26 cellular contexts compared by ENCODE assay signal in the genomic region with DNA sequence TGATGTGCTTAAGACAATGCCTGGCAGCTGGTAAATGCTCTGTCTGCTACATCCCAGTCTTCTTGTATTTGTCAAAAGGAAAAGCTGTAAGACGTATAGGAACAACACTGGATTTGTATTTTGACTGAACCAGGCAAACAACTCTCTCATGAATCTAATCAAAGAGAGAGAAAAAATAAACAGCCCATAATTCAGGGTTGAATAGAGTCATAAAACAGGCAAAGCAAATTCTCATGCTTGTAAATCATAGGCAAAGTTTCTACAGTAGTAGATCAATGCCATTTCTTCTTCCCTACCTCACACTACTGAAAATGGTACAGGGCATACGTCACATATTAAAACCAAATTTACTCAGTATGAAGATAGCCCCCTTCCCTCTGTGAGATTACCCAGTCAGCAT.
DNase-seq lines count a peak whose midpoint lies in the region; ATAC-seq, FAIRE-seq and TF ChIP-seq lines count a peak whose summit lies in the region.
"Had no signal": no experiment of that assay in that cellular context is flagged by ENCODE, and none has a peak within 500 bp of the region (broad histone marks: within the 10 kb centered on the region; RNA-seq: fewer than 3 reads in every experiment).

No MANE protein-coding gene starts in this region.

- H3K27me3 Mint-ChIP-seq in GM23338 (ENCODE audit: insufficient read depth, low read depth, poor library complexity) (peaks cover 4% of the 10 kb centered on the region), nephron (ENCODE audit: low read depth) (no peaks in the 10 kb centered on the region)
- H3K27me3 Mint-ChIP-seq: CD4-positive, alpha-beta T cell had no signal

- H2AFZ ChIP-seq in GM23338, result peak overlapping the region; percentile 19; the same call in 1 of the 2 replicates
- H2AFZ ChIP-seq: PC-9 had no signal

- H3K27ac Mint-ChIP-seq in GM23338 (no peak overlapping the region), nephron (peak overlapping the region in 2 of 3 experiments; percentile 9 to 23)
- H3K27ac Mint-ChIP-seq: CD4-positive, alpha-beta T cell; HFFc6 had no signal

- H4K20me1 ChIP-seq in GM23338 (replicated peaks; ENCODE audit: insufficient read depth), result no peaks in the 10 kb centered on the region
- H4K20me1 ChIP-seq: BLaER1 treated with 17β-estradiol and CSF1 and Interleukin-3, amounts not matched to agents 10 nM and 100 nM had no signal

- peaks cover 8% of the 10 kb centered on the region; the same call in 1 of the 2 replicates for H3F3A ChIP-seq in GM23338 (replicated peaks; ENCODE audit: low read depth)

- peaks cover 21% of the 10 kb centered on the region for H3K4me1 ChIP-seq in GM23338 (ENCODE audit: insufficient read depth)
- H3K4me1 ChIP-seq: BLaER1 treated with 17β-estradiol and CSF1 and Interleukin-3, amounts not matched to agents 10 nM and 100 nM had no signal

- H3K36me3 Mint-ChIP-seq in GM23338 (ENCODE audit: low read depth) (no peaks in the 10 kb centered on the region), nephron (ENCODE audit: low read depth) (no peaks in the 10 kb centered on the region)

- no peaks in the 10 kb centered on the region for H3K27me3 ChIP-seq in GM23338 (ENCODE audit: insufficient read depth)
- H3K27me3 ChIP-seq: BLaER1 treated with 17β-estradiol and CSF1 and Interleukin-3, amounts not matched to agents 10 nM and 100 nM had no signal

- no peak for DNase-seq in GM23338 (ENCODE audit: low spot score)
- peak; percentile 9 for DNase-seq in NCI-H526 treated with DMSO at 0.1 percent for 48 hours (lab: John Stamatoyannopoulos, UW)
- DNase-seq in left colon, result no peak
- no peak for DNase-seq in HTR-8/SVneo (ENCODE audit: insufficient read length, low spot score)
- DNase-seq: AML-193; CD4-positive, alpha-beta T cell; HFFc6; Karpas-422; NCI-H1105; NCI-H1436 treated with DMSO at 0.1 percent for 48 hours; NCI-H187 treated with DMSO at 0.1 percent for 48 hours; NCI-H2107; NCI-H524; NCI-H82; NK-92 treated with Interleukin-12 subunit alpha and Interleukin-12 subunit beta, amount 100 ng/mL, for 24 hours; PC-9; SHP77 treated with DMSO at 0.1 percent for 48 hours had no signal

- TF ChIP-seq CTCF in GM23338 (conservative IDR thresholded peaks at IDR 0.05; ENCODE audit: low read depth in 2 of 2), result no peak
- no peak for TF ChIP-seq CTCF in nephron (IDR thresholded peaks at IDR 0.05; ENCODE audit: unreplicated experiment in 3 of 3)

- H3K4me3 Mint-ChIP-seq in GM23338 (no peak overlapping the region), nephron (no peak overlapping the region)
- H3K4me3 Mint-ChIP-seq: CD4-positive, alpha-beta T cell; HFFc6 had no signal

- H3K4me1 Mint-ChIP-seq in GM23338, result peaks cover 19% of the 10 kb centered on the region
- H3K4me1 Mint-ChIP-seq in nephron, result peaks cover 14% of the 10 kb centered on the region

- H3K27ac ChIP-seq in GM23338 (ENCODE audit: low read depth), result no peak overlapping the region
- H3K27ac ChIP-seq: BLaER1 treated with 17β-estradiol and CSF1 and Interleukin-3, amounts not matched to agents 10 nM and 100 nM; HL-60; PC-9; RWPE1 had no signal

- no peak for FAIRE-seq in HTR-8/SVneo (lab: Jason Lieb, UNC)
- FAIRE-seq: D721Med, H54 had no signal

- H3K9me2 ChIP-seq in GM23338 (ENCODE audit: insufficient read depth), result no peaks in the 10 kb centered on the region

- no peak overlapping the region for H3K4me3 ChIP-seq in GM23338
- H3K4me3 ChIP-seq: BLaER1 treated with 17β-estradiol and CSF1 and Interleukin-3, amounts not matched to agents 10 nM and 100 nM; PC-9 had no signal

- no peak overlapping the region for H3K4me2 ChIP-seq in GM23338
- H3K4me2 ChIP-seq: BLaER1 treated with 17β-estradiol and CSF1 and Interleukin-3, amounts not matched to agents 10 nM and 100 nM; PC-9 had no signal

- intact Hi-C loops in left colon (cut with DNase I, micrococcal nuclease), result no loop called here

- H3K36me3 ChIP-seq in GM23338 (ENCODE audit: insufficient read depth), result no peaks in the 10 kb centered on the region
- H3K36me3 ChIP-seq: BLaER1 treated with 17β-estradiol and CSF1 and Interleukin-3, amounts not matched to agents 10 nM and 100 nM had no signal

- no peaks in the 10 kb centered on the region; the same call in 2 of the 3 replicates for H3K9me3 Mint-ChIP-seq in GM23338
- no peaks in the 10 kb centered on the region for H3K9me3 Mint-ChIP-seq in nephron
- H3K9me3 Mint-ChIP-seq: CD4-positive, alpha-beta T cell; HFFc6 had no signal

- ATAC-seq in GM23338, result no peak
- peak; percentile 69 for ATAC-seq in left colon
- no peak for ATAC-seq in GM18519 (IDR thresholded peaks at IDR 0.05; ENCODE audit: low FRiP score, unreplicated experiment)
- no peak for ATAC-seq in HG03378 (IDR thresholded peaks at IDR 0.05; ENCODE audit: unreplicated experiment)
- ATAC-seq in HG03025 (IDR thresholded peaks at IDR 0.05; ENCODE audit: low FRiP score, unreplicated experiment), result no peak

- no peaks in the 10 kb centered on the region for H3K79me2 ChIP-seq in GM23338 (replicated peaks; ENCODE audit: insufficient read depth)

TF ChIP-seq in GM23338, 12 proteins besides CTCF, POLR2A, EP300 and RAD21 (continues in another document):
- no peak for TF ChIP-seq STAT1 (IDR thresholded peaks at IDR 0.05; ENCODE audit: unreplicated experiment)
- TF ChIP-seq NANOG (IDR thresholded peaks at IDR 0.05; ENCODE audit: borderline replicate concordance), result no peak
- no peak for TF ChIP-seq JUNB (IDR thresholded peaks at IDR 0.05; ENCODE audit: unreplicated experiment)
- TF ChIP-seq ZNF462 (CRISPR knock-in tag; IDR thresholded peaks at IDR 0.05), result no peak
